ENCODE assay signal across 29 cellular contexts in the genomic region with DNA sequence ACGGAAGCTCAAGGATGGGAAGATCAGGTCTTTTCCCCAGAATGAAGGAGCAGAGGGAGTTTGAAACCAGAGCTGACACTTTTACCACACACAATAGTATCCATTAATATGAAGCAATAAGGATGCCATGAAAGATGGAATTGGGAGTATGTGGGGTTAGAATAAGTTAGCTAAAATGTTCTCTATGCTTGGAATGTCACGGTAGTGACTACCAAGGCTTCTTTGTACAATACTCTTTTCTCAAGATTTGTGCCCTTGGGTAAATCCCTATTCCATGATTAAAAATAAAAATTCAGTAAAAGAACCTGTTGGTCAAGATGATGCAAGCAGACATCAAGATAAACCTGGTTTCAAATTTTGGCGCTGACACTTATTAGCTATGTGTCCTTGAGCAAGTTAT.
"Had no signal": no experiment of that assay in that cellular context is flagged by ENCODE, and none has a peak within 500 bp of the region (broad histone marks: within the 10 kb centered on the region; RNA-seq: fewer than 3 reads in every experiment).

No MANE protein-coding gene starts in this region.

- H2AFZ ChIP-seq: neural progenitor cell, parathyroid adenoma had no signal

- H3K36me3 ChIP-seq: colonic mucosa, esophagus squamous epithelium, gastrocnemius medialis, left ventricle myocardium inferior, lower lobe of right lung, neural progenitor cell, prostate gland, right lobe of liver, spleen, stomach, upper lobe of left lung, uterus had no signal

- H3K4me1 ChIP-seq: colonic mucosa, gastrocnemius medialis, left ventricle myocardium inferior, lower lobe of right lung, neural progenitor cell, parathyroid adenoma, prostate gland, right lobe of liver, spleen, stomach, upper lobe of left lung, uterus had no signal

- H3K9me3 ChIP-seq: colonic mucosa, esophagus squamous epithelium, gastrocnemius medialis, lower lobe of right lung, prostate gland, right lobe of liver, stomach, upper lobe of left lung, uterus had no signal

- DNase-seq: cerebellar nuclear complex; colonic mucosa; dermis blood vessel endothelial cell; esophagus squamous epithelium; gastrocnemius medialis; glutamatergic neuron; immature natural killer cell; kidney; left cardiac atrium; left ventricle myocardium inferior; lower lobe of right lung; mesenchymal stem cell; midbrain; nucleus accumbens; retina; right lobe of liver; spleen; stimulated activated CD4-positive, alpha-beta T cell treated with anti-CD3 and anti-CD28 coated beads, Interleukin-15, amount 100 ng/mL, for 24 hours; stimulated activated CD4-positive, alpha-beta T cell treated with anti-CD3 and anti-CD28 coated beads, Interleukin-1b, Interleukin-23, amount 100 ng/mL, for 48 hours; stimulated activated CD4-positive, alpha-beta T cell treated with anti-CD3 and anti-CD28 coated beads, Interleukin-4, amount 100 ng/mL, for 4 hours; stimulated activated naive B cell treated with anti-CD40 and anti-IgM and Interleukin-4, amounts not matched to agents 10 μg/mL and 1 μg/mL and 100 μg/mL, for 72 hours; stomach; substantia nigra; upper lobe of left lung; uterus had no signal

- H3K4me1 Mint-ChIP-seq: immature natural killer cell; neural progenitor cell; stimulated activated naive B cell treated with anti-CD40 and anti-IgM and Interleukin-4, amounts not matched to agents 10 μg/mL and 1 μg/mL and 100 μg/mL, for 72 hours had no signal

- H3K36me3 Mint-ChIP-seq: immature natural killer cell; natural killer cell treated with Interleukin-12 subunit alpha and Interleukin-12 subunit beta and Interleukin-15 and Interleukin-18, amount 100 ng/mL, for 72 hours; neural progenitor cell; stimulated activated naive B cell treated with anti-CD40 and anti-IgM and Interleukin-4, amounts not matched to agents 10 μg/mL and 1 μg/mL and 100 μg/mL, for 72 hours had no signal

- H3K9me3 Mint-ChIP-seq: neural progenitor cell; stimulated activated naive B cell treated with anti-CD40 and anti-IgM and Interleukin-4, amounts not matched to agents 10 μg/mL and 1 μg/mL and 100 μg/mL, for 72 hours had no signal

- H3K27me3 ChIP-seq: colonic mucosa, gastrocnemius medialis, neural progenitor cell, right lobe of liver, spleen, stomach, upper lobe of left lung, uterus had no signal

- H3K79me2 ChIP-seq: parathyroid adenoma had no signal

- H3K9ac ChIP-seq: neural progenitor cell, parathyroid adenoma had no signal

- H3K4me3 Mint-ChIP-seq: immature natural killer cell; natural killer cell treated with Interleukin-12 subunit alpha and Interleukin-12 subunit beta and Interleukin-15 and Interleukin-18, amount 100 ng/mL, for 72 hours; neural progenitor cell; stimulated activated naive B cell treated with anti-CD40 and anti-IgM and Interleukin-4, amounts not matched to agents 10 μg/mL and 1 μg/mL and 100 μg/mL, for 72 hours had no signal

- H3K27ac ChIP-seq: colonic mucosa, esophagus squamous epithelium, gastrocnemius medialis, left ventricle myocardium inferior, lower lobe of right lung, neural progenitor cell, parathyroid adenoma, prostate gland, right lobe of liver, spleen, stomach, upper lobe of left lung, uterus had no signal

- H3K27ac Mint-ChIP-seq: immature natural killer cell; natural killer cell treated with Interleukin-12 subunit alpha and Interleukin-12 subunit beta and Interleukin-15 and Interleukin-18, amount 100 ng/mL, for 72 hours; neural progenitor cell; stimulated activated naive B cell treated with anti-CD40 and anti-IgM and Interleukin-4, amounts not matched to agents 10 μg/mL and 1 μg/mL and 100 μg/mL, for 72 hours had no signal

- H3K4me2 ChIP-seq: neural progenitor cell had no signal

- H3K27me3 Mint-ChIP-seq: natural killer cell treated with Interleukin-12 subunit alpha and Interleukin-12 subunit beta and Interleukin-15 and Interleukin-18, amount 100 ng/mL, for 72 hours; stimulated activated naive B cell treated with anti-CD40 and anti-IgM and Interleukin-4, amounts not matched to agents 10 μg/mL and 1 μg/mL and 100 μg/mL, for 72 hours had no signal

- ATAC-seq: gastrocnemius medialis; left cardiac atrium; lower lobe of right lung; natural killer cell treated with Interleukin-12 subunit alpha and Interleukin-12 subunit beta and Interleukin-15 and Interleukin-18, amount 100 ng/mL, for 72 hours; right lobe of liver; stimulated activated naive B cell treated with anti-CD40 and anti-IgM and Interleukin-4, amounts not matched to agents 10 μg/mL and 1 μg/mL and 100 μg/mL, for 72 hours had no signal

- H3K4me3 ChIP-seq: colonic mucosa, esophagus squamous epithelium, gastrocnemius medialis, left ventricle myocardium inferior, lower lobe of right lung, neural progenitor cell, prostate gland, right lobe of liver, spleen, stomach, upper lobe of left lung, uterus had no signal
